ENCODE assay signal across 20 cellular contexts in the genomic region with DNA sequence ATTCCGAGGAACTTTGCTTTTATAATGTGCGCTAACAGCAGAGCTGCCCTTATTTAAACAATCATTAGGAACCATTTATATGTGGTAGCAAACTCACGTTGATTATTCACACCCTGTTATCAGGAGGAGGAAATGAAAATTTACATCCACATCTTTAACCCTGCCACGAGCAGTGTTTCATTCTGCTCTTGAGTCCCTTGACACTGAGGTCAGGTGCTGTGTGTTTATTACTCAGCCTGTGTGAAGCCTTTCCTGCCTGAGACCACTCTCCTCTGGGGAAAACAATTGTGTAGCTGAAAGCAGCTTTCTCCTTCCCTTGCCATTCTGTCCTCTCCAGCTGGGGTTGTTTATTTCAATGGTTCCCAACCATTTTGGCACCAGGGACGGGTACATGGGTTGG.
"Had no signal": no experiment of that assay in that cellular context is flagged by ENCODE, and none has a peak within 500 bp of the region (broad histone marks: within the 10 kb centered on the region; RNA-seq: fewer than 3 reads in every experiment).

No MANE protein-coding gene starts in this region.

- H3K27ac ChIP-seq: adrenal gland, coronary artery, gastroesophageal sphincter, left ventricle myocardium inferior, transverse colon had no signal

- H3K4me3 ChIP-seq: adrenal gland, coronary artery, gastroesophageal sphincter, left ventricle myocardium inferior, transverse colon had no signal

- DNase-seq: activated CD4-positive, alpha-beta T cell treated with anti-CD3 and anti-CD28 coated beads for 48 hours; activated CD8-positive, alpha-beta memory T cell treated with anti-CD3 and anti-CD28 coated beads, Interleukin-2, amount 50 U/mL, for 4 hours; activated CD8-positive, alpha-beta T cell treated with anti-CD3 and anti-CD28 coated beads, Interleukin-2, amount 10 ng/mL, durations not matched to agents 7 days and 5 days; activated effector memory CD4-positive, alpha-beta T cell treated with anti-CD3 and anti-CD28 coated beads, Interleukin-2, amount 50 U/mL, for 16 hours; activated T-cell treated with anti-CD3 and anti-CD28 coated beads, Interleukin-2, amount 50 U/mL, for 48 hours; adrenal gland; effector memory CD4-positive, alpha-beta T cell; islet precursor cell; left ventricle myocardium inferior; naive thymus-derived CD8-positive, alpha-beta T cell; nucleus accumbens; small intestine; stimulated activated CD4-positive, alpha-beta T cell treated with anti-CD3 and anti-CD28 coated beads, Interleukin-4, amount 100 ng/mL, for 24 hours; stimulated activated naive CD4-positive, alpha-beta T cell treated with Interleukin-2 at 50 U/mL for 16 hours; substantia nigra; SW 1271; transverse colon had no signal

- ATAC-seq: activated CD8-positive, alpha-beta T cell treated with anti-CD3 and anti-CD28 coated beads, Interleukin-2, amount 10 ng/mL, durations not matched to agents 7 days and 5 days; gastroesophageal sphincter; naive thymus-derived CD8-positive, alpha-beta T cell; WTC11 had no signal

- H3K27me3 ChIP-seq: adrenal gland, gastroesophageal sphincter, transverse colon had no signal

- H3K36me3 ChIP-seq: adrenal gland, gastroesophageal sphincter, left ventricle myocardium inferior, transverse colon had no signal

- H3K4me1 ChIP-seq: adrenal gland, gastroesophageal sphincter, transverse colon had no signal

- H3K9me3 ChIP-seq: adrenal gland, gastroesophageal sphincter, left ventricle myocardium inferior, transverse colon had no signal
